1 cellular context compared by ENCODE assay signal in genomic region chr16:49866533-49867155, GRCh38.
TF ChIP-seq lines count a peak whose summit lies in the region.

No MANE protein-coding gene starts in this region.

TF ChIP-seq in K562, 482 proteins besides CTCF, POLR2A, EP300 and RAD21:
- TF ChIP-seq ZNF780A (CRISPR knock-in tag; IDR thresholded peaks at IDR 0.05): no peak
- no peak for TF ChIP-seq ZNF274 (IDR thresholded peaks at IDR 0.05; ENCODE audit: borderline replicate concordance, low read depth, low read length)
- TF ChIP-seq RHOXF2B (CRISPR knock-in tag; conservative IDR thresholded peaks at IDR 0.05): no peak
- TF ChIP-seq, protein P1, sequence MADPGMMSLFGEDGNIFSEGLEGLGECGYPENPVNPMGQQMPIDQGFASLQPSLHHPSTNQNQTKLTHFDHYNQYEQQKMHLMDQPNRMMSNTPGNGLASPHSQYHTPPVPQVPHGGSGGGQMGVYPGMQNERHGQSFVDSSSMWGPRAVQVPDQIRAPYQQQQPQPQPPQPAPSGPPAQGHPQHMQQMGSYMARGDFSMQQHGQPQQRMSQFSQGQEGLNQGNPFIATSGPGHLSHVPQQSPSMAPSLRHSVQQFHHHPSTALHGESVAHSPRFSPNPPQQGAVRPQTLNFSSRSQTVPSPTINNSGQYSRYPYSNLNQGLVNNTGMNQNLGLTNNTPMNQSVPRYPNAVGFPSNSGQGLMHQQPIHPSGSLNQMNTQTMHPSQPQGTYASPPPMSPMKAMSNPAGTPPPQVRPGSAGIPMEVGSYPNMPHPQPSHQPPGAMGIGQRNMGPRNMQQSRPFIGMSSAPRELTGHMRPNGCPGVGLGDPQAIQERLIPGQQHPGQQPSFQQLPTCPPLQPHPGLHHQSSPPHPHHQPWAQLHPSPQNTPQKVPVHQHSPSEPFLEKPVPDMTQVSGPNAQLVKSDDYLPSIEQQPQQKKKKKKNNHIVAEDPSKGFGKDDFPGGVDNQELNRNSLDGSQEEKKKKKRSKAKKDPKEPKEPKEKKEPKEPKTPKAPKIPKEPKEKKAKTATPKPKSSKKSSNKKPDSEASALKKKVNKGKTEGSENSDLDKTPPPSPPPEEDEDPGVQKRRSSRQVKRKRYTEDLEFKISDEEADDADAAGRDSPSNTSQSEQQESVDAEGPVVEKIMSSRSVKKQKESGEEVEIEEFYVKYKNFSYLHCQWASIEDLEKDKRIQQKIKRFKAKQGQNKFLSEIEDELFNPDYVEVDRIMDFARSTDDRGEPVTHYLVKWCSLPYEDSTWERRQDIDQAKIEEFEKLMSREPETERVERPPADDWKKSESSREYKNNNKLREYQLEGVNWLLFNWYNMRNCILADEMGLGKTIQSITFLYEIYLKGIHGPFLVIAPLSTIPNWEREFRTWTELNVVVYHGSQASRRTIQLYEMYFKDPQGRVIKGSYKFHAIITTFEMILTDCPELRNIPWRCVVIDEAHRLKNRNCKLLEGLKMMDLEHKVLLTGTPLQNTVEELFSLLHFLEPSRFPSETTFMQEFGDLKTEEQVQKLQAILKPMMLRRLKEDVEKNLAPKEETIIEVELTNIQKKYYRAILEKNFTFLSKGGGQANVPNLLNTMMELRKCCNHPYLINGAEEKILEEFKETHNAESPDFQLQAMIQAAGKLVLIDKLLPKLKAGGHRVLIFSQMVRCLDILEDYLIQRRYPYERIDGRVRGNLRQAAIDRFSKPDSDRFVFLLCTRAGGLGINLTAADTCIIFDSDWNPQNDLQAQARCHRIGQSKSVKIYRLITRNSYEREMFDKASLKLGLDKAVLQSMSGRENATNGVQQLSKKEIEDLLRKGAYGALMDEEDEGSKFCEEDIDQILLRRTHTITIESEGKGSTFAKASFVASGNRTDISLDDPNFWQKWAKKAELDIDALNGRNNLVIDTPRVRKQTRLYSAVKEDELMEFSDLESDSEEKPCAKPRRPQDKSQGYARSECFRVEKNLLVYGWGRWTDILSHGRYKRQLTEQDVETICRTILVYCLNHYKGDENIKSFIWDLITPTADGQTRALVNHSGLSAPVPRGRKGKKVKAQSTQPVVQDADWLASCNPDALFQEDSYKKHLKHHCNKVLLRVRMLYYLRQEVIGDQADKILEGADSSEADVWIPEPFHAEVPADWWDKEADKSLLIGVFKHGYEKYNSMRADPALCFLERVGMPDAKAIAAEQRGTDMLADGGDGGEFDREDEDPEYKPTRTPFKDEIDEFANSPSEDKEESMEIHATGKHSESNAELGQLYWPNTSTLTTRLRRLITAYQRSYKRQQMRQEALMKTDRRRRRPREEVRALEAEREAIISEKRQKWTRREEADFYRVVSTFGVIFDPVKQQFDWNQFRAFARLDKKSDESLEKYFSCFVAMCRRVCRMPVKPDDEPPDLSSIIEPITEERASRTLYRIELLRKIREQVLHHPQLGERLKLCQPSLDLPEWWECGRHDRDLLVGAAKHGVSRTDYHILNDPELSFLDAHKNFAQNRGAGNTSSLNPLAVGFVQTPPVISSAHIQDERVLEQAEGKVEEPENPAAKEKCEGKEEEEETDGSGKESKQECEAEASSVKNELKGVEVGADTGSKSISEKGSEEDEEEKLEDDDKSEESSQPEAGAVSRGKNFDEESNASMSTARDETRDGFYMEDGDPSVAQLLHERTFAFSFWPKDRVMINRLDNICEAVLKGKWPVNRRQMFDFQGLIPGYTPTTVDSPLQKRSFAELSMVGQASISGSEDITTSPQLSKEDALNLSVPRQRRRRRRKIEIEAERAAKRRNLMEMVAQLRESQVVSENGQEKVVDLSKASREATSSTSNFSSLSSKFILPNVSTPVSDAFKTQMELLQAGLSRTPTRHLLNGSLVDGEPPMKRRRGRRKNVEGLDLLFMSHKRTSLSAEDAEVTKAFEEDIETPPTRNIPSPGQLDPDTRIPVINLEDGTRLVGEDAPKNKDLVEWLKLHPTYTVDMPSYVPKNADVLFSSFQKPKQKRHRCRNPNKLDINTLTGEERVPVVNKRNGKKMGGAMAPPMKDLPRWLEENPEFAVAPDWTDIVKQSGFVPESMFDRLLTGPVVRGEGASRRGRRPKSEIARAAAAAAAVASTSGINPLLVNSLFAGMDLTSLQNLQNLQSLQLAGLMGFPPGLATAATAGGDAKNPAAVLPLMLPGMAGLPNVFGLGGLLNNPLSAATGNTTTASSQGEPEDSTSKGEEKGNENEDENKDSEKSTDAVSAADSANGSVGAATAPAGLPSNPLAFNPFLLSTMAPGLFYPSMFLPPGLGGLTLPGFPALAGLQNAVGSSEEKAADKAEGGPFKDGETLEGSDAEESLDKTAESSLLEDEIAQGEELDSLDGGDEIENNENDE (IDR thresholded peaks at IDR 0.05; ENCODE audit: low read depth, low read length): no peak
- TF ChIP-seq ILK (tag; IDR thresholded peaks at IDR 0.05; ENCODE audit: borderline replicate concordance, low read depth): no peak
- TF ChIP-seq ATF1 (CRISPR knock-in tag; IDR thresholded peaks at IDR 0.05): no peak
- TF ChIP-seq ATF1 (tag; IDR thresholded peaks at IDR 0.05): no peak
- TF ChIP-seq FOXA1 (IDR thresholded peaks at IDR 0.05; ENCODE audit: borderline replicate concordance): no peak
- no peak for TF ChIP-seq JUND (IDR thresholded peaks at IDR 0.05; ENCODE audit: borderline replicate concordance, low read depth, low read length)
- TF ChIP-seq JUND (tag; IDR thresholded peaks at IDR 0.05; ENCODE audit: borderline replicate concordance, low read depth, low read length): no peak
- TF ChIP-seq BRD4 (IDR thresholded peaks at IDR 0.05): no peak
- TF ChIP-seq STAT5A (IDR thresholded peaks at IDR 0.05; ENCODE audit: borderline replicate concordance, low read length): no peak
- TF ChIP-seq CHD1 (IDR thresholded peaks at IDR 0.05; ENCODE audit: low read length): no peak
- TF ChIP-seq SRSF7 (optimal IDR thresholded peaks at IDR 0.05; ENCODE audit: low read depth, low read length): no peak
- TF ChIP-seq ZNF311 (CRISPR knock-in tag; IDR thresholded peaks at IDR 0.05): no peak
